ENCODE assay signal across 1 cellular context in the genomic region with DNA sequence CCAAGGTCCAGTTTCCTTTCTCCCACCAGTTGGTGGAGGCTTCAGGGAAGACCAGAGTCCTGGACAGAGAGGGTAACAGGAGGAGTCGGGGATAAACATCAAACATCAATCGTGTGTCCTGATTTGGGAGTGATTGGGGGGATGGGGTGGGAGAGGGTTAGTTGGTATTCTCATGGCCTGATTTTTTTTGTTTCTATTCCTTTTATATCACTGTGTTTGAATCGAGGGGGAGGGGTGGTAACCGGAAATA.
TF ChIP-seq lines count a peak whose summit lies in the region.

No MANE protein-coding gene starts in this region.

TF ChIP-seq in HCT116, 20 proteins besides CTCF, POLR2A, EP300 and RAD21 (continued from another document):
- TF ChIP-seq REST (IDR thresholded peaks at IDR 0.05; ENCODE audit: low read depth) (no peak), EZH2 (IDR thresholded peaks at IDR 0.05) (no peak), YY1 (IDR thresholded peaks at IDR 0.05; ENCODE audit: extremely low read depth, insufficient replicate concordance, low read depth, low read length) (no peak), CEBPB (IDR thresholded peaks at IDR 0.05; ENCODE audit: low read depth) (no peak)
